In genomic region chr1:12078575-12078937, GRCh38 we compare ENCODE assay signal across 1 cellular context.
TF ChIP-seq lines count a peak whose summit lies in the region.

No MANE protein-coding gene starts in this region.

TF ChIP-seq in K562, 482 proteins besides CTCF, POLR2A, EP300 and RAD21 (continues in another document):
- TF ChIP-seq TGIF2 (CRISPR knock-in tag; IDR thresholded peaks at IDR 0.05) (no peak), ZC3H8 (IDR thresholded peaks at IDR 0.05) (no peak), RFX1 (IDR thresholded peaks at IDR 0.05) (no peak), HDAC1 (IDR thresholded peaks at IDR 0.05) (0 out of 4 replicates have a peak, but pooled peaks of 1 of the 2 experiments have one; percentile 21), TAF1 (IDR thresholded peaks at IDR 0.05; ENCODE audit: control insufficient read depth, extremely low read depth, insufficient read depth, low read length, severe bottlenecking) (no peak), MAFF (IDR thresholded peaks at IDR 0.05; ENCODE audit: low read length) (0 out of 2 replicates have a peak, but pooled peaks have one; percentile 2), PHF20 (IDR thresholded peaks at IDR 0.05; ENCODE audit: partially characterized antibody) (peak; percentile 65), FOSL1 (tag; conservative IDR thresholded peaks at IDR 0.05) (no peak), E2F1 (CRISPR knock-in tag; IDR thresholded peaks at IDR 0.05) (no peak), KDM5B (IDR thresholded peaks at IDR 0.05; ENCODE audit: insufficient replicate concordance, low read depth, low read length) (no peak), ZNF384 (IDR thresholded peaks at IDR 0.05; ENCODE audit: low read depth, low read length) (no peak), SMARCA5 (IDR thresholded peaks at IDR 0.05) (peak; percentile 94), ELK1 (CRISPR knock-in tag; IDR thresholded peaks at IDR 0.05) (no peak), STAT5B (CRISPR knock-in tag; IDR thresholded peaks at IDR 0.05) (no peak), KDM1A (IDR thresholded peaks at IDR 0.05) (peak; percentile 80 to 93), RBM14 (IDR thresholded peaks at IDR 0.05; ENCODE audit: borderline replicate concordance, insufficient read depth, low read depth, low read length) (no peak), NR4A1 (CRISPR knock-in tag; IDR thresholded peaks at IDR 0.05) (no peak), NR4A1 (tag; IDR thresholded peaks at IDR 0.05) (no peak), NR3C1 (CRISPR knock-in tag; IDR thresholded peaks at IDR 0.05) (no peak), ZNF316 (IDR thresholded peaks at IDR 0.05) (peak; percentile 49; the same call in 1 of the 2 replicates), NFIX (CRISPR knock-in tag; IDR thresholded peaks at IDR 0.05; ENCODE audit: low read depth) (no peak), RBM25 (IDR thresholded peaks at IDR 0.05; ENCODE audit: low read depth, low read length, severe bottlenecking) (peak; percentile 97), USF1 (CRISPR knock-in tag; IDR thresholded peaks at IDR 0.05) (no peak), ZFP30 (CRISPR knock-in tag; IDR thresholded peaks at IDR 0.05; ENCODE audit: borderline replicate concordance) (no peak), SRSF1 (IDR thresholded peaks at IDR 0.05; ENCODE audit: low read depth, low read length) (no peak), ZNF324 (CRISPR knock-in tag; IDR thresholded peaks at IDR 0.05) (no peak), C11orf30 (IDR thresholded peaks at IDR 0.05; ENCODE audit: low read depth) (no peak), YY1 (IDR thresholded peaks at IDR 0.05; ENCODE audit: borderline replicate concordance in 1 of 3, control insufficient read depth in 1 of 3, extremely low read depth in 1 of 3, insufficient read depth in 3 of 3, insufficient read length in 1 of 3, insufficient replicate concordance in 2 of 3, low read depth in 1 of 3, low read length in 2 of 3) (no peak), XRCC4 (IDR thresholded peaks at IDR 0.05; ENCODE audit: extremely low read depth, insufficient read depth, insufficient read length) (no peak), CHD4 (IDR thresholded peaks at IDR 0.05; ENCODE audit: insufficient read depth, insufficient replicate concordance, low read depth, low read length, poor library complexity, severe bottlenecking) (peak; percentile 94), ZNF354B (CRISPR knock-in tag; IDR thresholded peaks at IDR 0.05) (no peak), XRCC5 (IDR thresholded peaks at IDR 0.05; ENCODE audit: low read depth, low read length) (0 out of 2 replicates have a peak, but pooled peaks have one; percentile 28), TFE3 (CRISPR knock-in tag; IDR thresholded peaks at IDR 0.05) (no peak), ZNF121 (CRISPR knock-in tag; conservative IDR thresholded peaks at IDR 0.05) (0 out of 2 replicates have a peak, but pooled peaks have one; percentile 22), FOXA3 (CRISPR knock-in tag; conservative IDR thresholded peaks at IDR 0.05 in 1 of 2, IDR thresholded peaks at IDR 0.05 in 1 of 2) (no peak), BCL6 (CRISPR knock-in tag; IDR thresholded peaks at IDR 0.05) (no peak), THRAP3 (IDR thresholded peaks at IDR 0.05; ENCODE audit: borderline replicate concordance) (no peak), SRSF9 (IDR thresholded peaks at IDR 0.05; ENCODE audit: borderline replicate concordance, low read depth, low read length) (no peak), ZNF699 (CRISPR knock-in tag; IDR thresholded peaks at IDR 0.05; ENCODE audit: insufficient replicate concordance) (no peak), TBP (optimal IDR thresholded peaks at IDR 0.05; ENCODE audit: low read depth, low read length) (no peak), BCOR (IDR thresholded peaks at IDR 0.05) (peak; percentile 99)
- TF ChIP-seq, protein P1, sequence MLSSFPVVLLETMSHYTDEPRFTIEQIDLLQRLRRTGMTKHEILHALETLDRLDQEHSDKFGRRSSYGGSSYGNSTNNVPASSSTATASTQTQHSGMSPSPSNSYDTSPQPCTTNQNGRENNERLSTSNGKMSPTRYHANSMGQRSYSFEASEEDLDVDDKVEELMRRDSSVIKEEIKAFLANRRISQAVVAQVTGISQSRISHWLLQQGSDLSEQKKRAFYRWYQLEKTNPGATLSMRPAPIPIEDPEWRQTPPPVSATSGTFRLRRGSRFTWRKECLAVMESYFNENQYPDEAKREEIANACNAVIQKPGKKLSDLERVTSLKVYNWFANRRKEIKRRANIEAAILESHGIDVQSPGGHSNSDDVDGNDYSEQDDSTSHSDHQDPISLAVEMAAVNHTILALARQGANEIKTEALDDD (IDR thresholded peaks at IDR 0.05), result no peak
- TF ChIP-seq, protein P2, sequence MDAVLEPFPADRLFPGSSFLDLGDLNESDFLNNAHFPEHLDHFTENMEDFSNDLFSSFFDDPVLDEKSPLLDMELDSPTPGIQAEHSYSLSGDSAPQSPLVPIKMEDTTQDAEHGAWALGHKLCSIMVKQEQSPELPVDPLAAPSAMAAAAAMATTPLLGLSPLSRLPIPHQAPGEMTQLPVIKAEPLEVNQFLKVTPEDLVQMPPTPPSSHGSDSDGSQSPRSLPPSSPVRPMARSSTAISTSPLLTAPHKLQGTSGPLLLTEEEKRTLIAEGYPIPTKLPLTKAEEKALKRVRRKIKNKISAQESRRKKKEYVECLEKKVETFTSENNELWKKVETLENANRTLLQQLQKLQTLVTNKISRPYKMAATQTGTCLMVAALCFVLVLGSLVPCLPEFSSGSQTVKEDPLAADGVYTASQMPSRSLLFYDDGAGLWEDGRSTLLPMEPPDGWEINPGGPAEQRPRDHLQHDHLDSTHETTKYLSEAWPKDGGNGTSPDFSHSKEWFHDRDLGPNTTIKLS (IDR thresholded peaks at IDR 0.05; ENCODE audit: borderline replicate concordance, low read depth), result no peak
- TF ChIP-seq, protein P3, sequence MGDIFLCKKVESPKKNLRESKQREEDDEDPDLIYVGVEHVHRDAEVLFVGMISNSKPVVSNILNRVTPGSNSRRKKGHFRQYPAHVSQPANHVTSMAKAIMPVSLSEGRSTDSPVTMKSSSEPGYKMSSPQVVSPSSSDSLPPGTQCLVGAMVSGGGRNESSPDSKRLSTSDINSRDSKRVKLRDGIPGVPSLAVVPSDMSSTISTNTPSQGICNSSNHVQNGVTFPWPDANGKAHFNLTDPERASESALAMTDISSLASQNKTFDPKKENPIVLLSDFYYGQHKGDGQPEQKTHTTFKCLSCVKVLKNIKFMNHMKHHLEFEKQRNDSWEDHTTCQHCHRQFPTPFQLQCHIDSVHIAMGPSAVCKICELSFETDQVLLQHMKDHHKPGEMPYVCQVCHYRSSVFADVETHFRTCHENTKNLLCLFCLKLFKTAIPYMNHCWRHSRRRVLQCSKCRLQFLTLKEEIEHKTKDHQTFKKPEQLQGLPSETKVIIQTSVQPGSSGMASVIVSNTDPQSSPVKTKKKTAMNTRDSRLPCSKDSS (IDR thresholded peaks at IDR 0.05; ENCODE audit: low read depth, partially characterized antibody), result no peak
- TF ChIP-seq, protein P4, sequence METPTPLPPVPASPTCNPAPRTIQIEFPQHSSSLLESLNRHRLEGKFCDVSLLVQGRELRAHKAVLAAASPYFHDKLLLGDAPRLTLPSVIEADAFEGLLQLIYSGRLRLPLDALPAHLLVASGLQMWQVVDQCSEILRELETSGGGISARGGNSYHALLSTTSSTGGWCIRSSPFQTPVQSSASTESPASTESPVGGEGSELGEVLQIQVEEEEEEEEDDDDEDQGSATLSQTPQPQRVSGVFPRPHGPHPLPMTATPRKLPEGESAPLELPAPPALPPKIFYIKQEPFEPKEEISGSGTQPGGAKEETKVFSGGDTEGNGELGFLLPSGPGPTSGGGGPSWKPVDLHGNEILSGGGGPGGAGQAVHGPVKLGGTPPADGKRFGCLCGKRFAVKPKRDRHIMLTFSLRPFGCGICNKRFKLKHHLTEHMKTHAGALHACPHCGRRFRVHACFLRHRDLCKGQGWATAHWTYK (CRISPR knock-in tag; IDR thresholded peaks at IDR 0.05), result no peak
- TF ChIP-seq, protein P5, sequence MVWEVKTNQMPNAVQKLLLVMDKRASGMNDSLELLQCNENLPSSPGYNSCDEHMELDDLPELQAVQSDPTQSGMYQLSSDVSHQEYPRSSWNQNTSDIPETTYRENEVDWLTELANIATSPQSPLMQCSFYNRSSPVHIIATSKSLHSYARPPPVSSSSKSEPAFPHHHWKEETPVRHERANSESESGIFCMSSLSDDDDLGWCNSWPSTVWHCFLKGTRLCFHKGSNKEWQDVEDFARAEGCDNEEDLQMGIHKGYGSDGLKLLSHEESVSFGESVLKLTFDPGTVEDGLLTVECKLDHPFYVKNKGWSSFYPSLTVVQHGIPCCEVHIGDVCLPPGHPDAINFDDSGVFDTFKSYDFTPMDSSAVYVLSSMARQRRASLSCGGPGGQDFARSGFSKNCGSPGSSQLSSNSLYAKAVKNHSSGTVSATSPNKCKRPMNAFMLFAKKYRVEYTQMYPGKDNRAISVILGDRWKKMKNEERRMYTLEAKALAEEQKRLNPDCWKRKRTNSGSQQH (CRISPR knock-in tag; IDR thresholded peaks at IDR 0.05), result no peak
- TF ChIP-seq, protein P6, sequence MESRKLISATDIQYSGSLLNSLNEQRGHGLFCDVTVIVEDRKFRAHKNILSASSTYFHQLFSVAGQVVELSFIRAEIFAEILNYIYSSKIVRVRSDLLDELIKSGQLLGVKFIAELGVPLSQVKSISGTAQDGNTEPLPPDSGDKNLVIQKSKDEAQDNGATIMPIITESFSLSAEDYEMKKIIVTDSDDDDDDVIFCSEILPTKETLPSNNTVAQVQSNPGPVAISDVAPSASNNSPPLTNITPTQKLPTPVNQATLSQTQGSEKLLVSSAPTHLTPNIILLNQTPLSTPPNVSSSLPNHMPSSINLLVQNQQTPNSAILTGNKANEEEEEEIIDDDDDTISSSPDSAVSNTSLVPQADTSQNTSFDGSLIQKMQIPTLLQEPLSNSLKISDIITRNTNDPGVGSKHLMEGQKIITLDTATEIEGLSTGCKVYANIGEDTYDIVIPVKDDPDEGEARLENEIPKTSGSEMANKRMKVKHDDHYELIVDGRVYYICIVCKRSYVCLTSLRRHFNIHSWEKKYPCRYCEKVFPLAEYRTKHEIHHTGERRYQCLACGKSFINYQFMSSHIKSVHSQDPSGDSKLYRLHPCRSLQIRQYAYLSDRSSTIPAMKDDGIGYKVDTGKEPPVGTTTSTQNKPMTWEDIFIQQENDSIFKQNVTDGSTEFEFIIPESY (CRISPR knock-in tag; IDR thresholded peaks at IDR 0.05), result no peak
